ENCODE assay signal across 2 cellular contexts in the genomic region with DNA sequence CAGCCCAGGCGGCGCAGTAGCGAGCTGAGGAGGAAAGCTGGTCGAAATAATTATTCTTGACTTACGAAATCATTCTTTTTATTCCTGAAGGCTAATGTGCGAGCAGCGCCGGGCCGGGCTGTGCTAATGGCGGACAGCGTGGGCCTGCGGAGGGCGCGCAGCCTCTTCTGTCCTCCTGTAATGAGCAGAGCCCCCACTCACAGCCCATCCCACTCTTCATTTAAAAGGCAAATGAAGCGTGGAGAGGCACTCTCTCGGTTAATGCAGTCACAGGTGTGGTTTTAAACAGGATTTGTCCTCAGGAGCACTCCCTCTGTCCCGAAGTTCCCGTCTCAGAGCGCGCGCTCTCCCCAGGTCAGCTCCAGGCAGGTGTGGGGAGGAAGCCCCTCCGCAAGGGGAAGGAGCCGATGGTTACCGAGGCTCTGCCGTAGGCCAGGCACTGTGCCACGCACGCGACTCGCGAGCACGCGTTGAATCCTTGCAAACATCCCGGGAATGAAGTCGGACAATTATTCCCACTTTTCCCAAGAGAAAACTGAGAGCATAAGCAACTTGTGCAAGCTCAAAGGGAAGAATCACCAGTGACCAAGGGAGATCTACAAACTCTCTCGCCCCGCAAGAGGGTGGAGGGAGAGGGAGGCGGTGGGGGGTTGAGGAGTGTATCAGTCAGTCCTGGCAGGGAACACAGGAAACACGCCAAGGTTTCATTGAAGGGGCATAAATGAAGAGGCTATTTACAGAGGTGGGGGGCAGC.
A peak's percentile ranks its signal among the peaks of the same experiment; 100 is the strongest.
TF ChIP-seq lines count a peak whose summit lies in the region.

No MANE protein-coding gene starts in this region.

TF ChIP-seq in HEK293, 187 proteins besides CTCF, POLR2A, EP300 and RAD21 (continued from another document):
- TF ChIP-seq, protein P1, sequence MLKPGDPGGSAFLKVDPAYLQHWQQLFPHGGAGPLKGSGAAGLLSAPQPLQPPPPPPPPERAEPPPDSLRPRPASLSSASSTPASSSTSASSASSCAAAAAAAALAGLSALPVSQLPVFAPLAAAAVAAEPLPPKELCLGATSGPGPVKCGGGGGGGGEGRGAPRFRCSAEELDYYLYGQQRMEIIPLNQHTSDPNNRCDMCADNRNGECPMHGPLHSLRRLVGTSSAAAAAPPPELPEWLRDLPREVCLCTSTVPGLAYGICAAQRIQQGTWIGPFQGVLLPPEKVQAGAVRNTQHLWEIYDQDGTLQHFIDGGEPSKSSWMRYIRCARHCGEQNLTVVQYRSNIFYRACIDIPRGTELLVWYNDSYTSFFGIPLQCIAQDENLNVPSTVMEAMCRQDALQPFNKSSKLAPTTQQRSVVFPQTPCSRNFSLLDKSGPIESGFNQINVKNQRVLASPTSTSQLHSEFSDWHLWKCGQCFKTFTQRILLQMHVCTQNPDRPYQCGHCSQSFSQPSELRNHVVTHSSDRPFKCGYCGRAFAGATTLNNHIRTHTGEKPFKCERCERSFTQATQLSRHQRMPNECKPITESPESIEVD (tag by site-specific recombination; IDR thresholded peaks at IDR 0.05), result no peak
- TF ChIP-seq ZBTB21 (tag by site-specific recombination; IDR thresholded peaks at IDR 0.05) (no peak), SP2 (tag by site-specific recombination; IDR thresholded peaks at IDR 0.05) (no peak), ZNF169 (tag by site-specific recombination; IDR thresholded peaks at IDR 0.05) (no peak), ZNF600 (tag by site-specific recombination; IDR thresholded peaks at IDR 0.05) (no peak), ZNF707 (tag by site-specific recombination; IDR thresholded peaks at IDR 0.05) (no peak), ZIC2 (tag by site-specific recombination; IDR thresholded peaks at IDR 0.05) (peak; percentile 66)
- TF ChIP-seq, protein P2, sequence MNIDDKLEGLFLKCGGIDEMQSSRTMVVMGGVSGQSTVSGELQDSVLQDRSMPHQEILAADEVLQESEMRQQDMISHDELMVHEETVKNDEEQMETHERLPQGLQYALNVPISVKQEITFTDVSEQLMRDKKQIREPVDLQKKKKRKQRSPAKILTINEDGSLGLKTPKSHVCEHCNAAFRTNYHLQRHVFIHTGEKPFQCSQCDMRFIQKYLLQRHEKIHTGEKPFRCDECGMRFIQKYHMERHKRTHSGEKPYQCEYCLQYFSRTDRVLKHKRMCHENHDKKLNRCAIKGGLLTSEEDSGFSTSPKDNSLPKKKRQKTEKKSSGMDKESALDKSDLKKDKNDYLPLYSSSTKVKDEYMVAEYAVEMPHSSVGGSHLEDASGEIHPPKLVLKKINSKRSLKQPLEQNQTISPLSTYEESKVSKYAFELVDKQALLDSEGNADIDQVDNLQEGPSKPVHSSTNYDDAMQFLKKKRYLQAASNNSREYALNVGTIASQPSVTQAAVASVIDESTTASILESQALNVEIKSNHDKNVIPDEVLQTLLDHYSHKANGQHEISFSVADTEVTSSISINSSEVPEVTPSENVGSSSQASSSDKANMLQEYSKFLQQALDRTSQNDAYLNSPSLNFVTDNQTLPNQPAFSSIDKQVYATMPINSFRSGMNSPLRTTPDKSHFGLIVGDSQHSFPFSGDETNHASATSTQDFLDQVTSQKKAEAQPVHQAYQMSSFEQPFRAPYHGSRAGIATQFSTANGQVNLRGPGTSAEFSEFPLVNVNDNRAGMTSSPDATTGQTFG (tag by site-specific recombination; IDR thresholded peaks at IDR 0.05; ENCODE audit: borderline replicate concordance), result no peak

TF ChIP-seq in neural cell, 6 proteins besides CTCF, POLR2A, EP300 and RAD21 (continued from another document):
- TF ChIP-seq SMC3 (conservative IDR thresholded peaks at IDR 0.05; ENCODE audit: poor library complexity) (peak; percentile 13), MXI1 (conservative IDR thresholded peaks at IDR 0.05; ENCODE audit: poor library complexity, severe bottlenecking) (no peak), TAF1 (IDR thresholded peaks at IDR 0.05; ENCODE audit: low read depth) (no peak)
TF ChIP-seq in neural cell: peak in this region for 2.
